23 cellular contexts compared by ENCODE assay signal in genomic region chr1:85132078-85132715, GRCh38.
DNase-seq lines count a peak whose midpoint lies in the region; ATAC-seq, FAIRE-seq and TF ChIP-seq lines count a peak whose summit lies in the region.
"Had no signal": no experiment of that assay in that cellular context is flagged by ENCODE, and none has a peak within 500 bp of the region (broad histone marks: within the 10 kb centered on the region; RNA-seq: fewer than 3 reads in every experiment).

No MANE protein-coding gene starts in this region.

- H3K23ac ChIP-seq in trophoblast cell (ENCODE audit: low read length) = no peak overlapping the region

- H3K4me1 Mint-ChIP-seq in activated naive CD8-positive, alpha-beta T cell treated with anti-CD3 and anti-CD28 coated beads, Interleukin-2, amount 50 U/mL, for 24 hours = no peaks in the 10 kb centered on the region

- no peak overlapping the region for H3K4ac ChIP-seq in trophoblast cell (ENCODE audit: low read depth, low read length)

- no peak overlapping the region for H4K8ac ChIP-seq in trophoblast cell (ENCODE audit: low read depth, low read length)

- no peak overlapping the region for H2AFZ ChIP-seq in trophoblast cell (ENCODE audit: insufficient read depth, low read length, poor library complexity)

- no peak overlapping the region for H2BK12ac ChIP-seq in trophoblast cell (ENCODE audit: low read length)

- H2AK5ac ChIP-seq in trophoblast cell (ENCODE audit: low read length) = no peak overlapping the region

- no peak overlapping the region for H3K27ac Mint-ChIP-seq in activated naive CD8-positive, alpha-beta T cell treated with anti-CD3 and anti-CD28 coated beads, Interleukin-2, amount 50 U/mL, for 24 hours
- H3K27ac Mint-ChIP-seq: CD8-positive, alpha-beta T cell; HFFc6 had no signal

- no peak overlapping the region for H3K4me2 ChIP-seq in trophoblast cell (ENCODE audit: low read length)
- H3K4me2 ChIP-seq: BLaER1 treated with 17β-estradiol and CSF1 and Interleukin-3, amounts not matched to agents 10 nM and 100 nM had no signal

- peaks cover 5% of the 10 kb centered on the region for H3K27me3 Mint-ChIP-seq in activated naive CD8-positive, alpha-beta T cell treated with anti-CD3 and anti-CD28 coated beads, Interleukin-2, amount 50 U/mL, for 24 hours

- 61 to 70% methylated on average over 4 of the region's 4 CpGs for whole genome bisulfite sequencing in heart right ventricle, 2 donors
- WGBS in pancreas, 2 donors = 41 to 44% methylated on average over 4 of the region's 4 CpGs
- WGBS in trophoblast cell (ENCODE audit: extremely low coverage, insufficient coverage, insufficient read length) = no CpG with 5 or more reads among the region's 4 CpGs

- H3K14ac ChIP-seq in trophoblast cell (ENCODE audit: low read length) = no peak overlapping the region

- no peak overlapping the region for H3K4me3 Mint-ChIP-seq in activated naive CD8-positive, alpha-beta T cell treated with anti-CD3 and anti-CD28 coated beads, Interleukin-2, amount 50 U/mL, for 24 hours
- H3K4me3 Mint-ChIP-seq: CD8-positive, alpha-beta T cell; HFFc6 had no signal

- H4K91ac ChIP-seq in trophoblast cell (ENCODE audit: low read depth, low read length) = no peak overlapping the region

- H3K36me3 ChIP-seq in right atrium auricular region (no peaks in the 10 kb centered on the region), heart right ventricle (no peaks in the 10 kb centered on the region), bronchial epithelial cell (ENCODE audit: control insufficient read depth, insufficient read depth, low read length) (no peaks in the 10 kb centered on the region), pancreas (no peaks in the 10 kb centered on the region), trophoblast cell (ENCODE audit: control insufficient read depth in 1 of 2, insufficient read depth in 2 of 2, low read length in 2 of 2) (no peaks in the 10 kb centered on the region)
- H3K36me3 ChIP-seq: BLaER1 treated with 17β-estradiol and CSF1 and Interleukin-3, amounts not matched to agents 10 nM and 100 nM had no signal

- H3K27me3 ChIP-seq in right atrium auricular region (no peaks in the 10 kb centered on the region), heart right ventricle (no peaks in the 10 kb centered on the region), bronchial epithelial cell (ENCODE audit: control insufficient read depth, insufficient read depth, low read length) (no peaks in the 10 kb centered on the region), pancreas (no peaks in the 10 kb centered on the region), trophoblast cell (ENCODE audit: insufficient read depth, low read length) (no peaks in the 10 kb centered on the region)
- H3K27me3 ChIP-seq: BLaER1 treated with 17β-estradiol and CSF1 and Interleukin-3, amounts not matched to agents 10 nM and 100 nM had no signal

- intact Hi-C loops in heart right ventricle (cut with DNase I) = loop anchor here in 1 of 10 donors (5.0 kb wide), 1 partner anchor 100 kb away; no protein-coding TSS in a partner anchor
- intact Hi-C loops in pancreas (cut with DNase I) = no loop called here

- H4K12ac ChIP-seq in trophoblast cell (ENCODE audit: low read depth, low read length) = no peak overlapping the region

- H3K4me1 ChIP-seq in right atrium auricular region (peaks cover 0 to under 1% of the 10 kb centered on the region in 2 donors), heart right ventricle (peaks cover 0 to 21% (median 5%) of the 10 kb centered on the region in 9 donors), pancreas (peaks cover 4 to 12% (median 12%) of the 10 kb centered on the region in 3 donors), trophoblast cell (ENCODE audit: control insufficient read depth in 1 of 2, insufficient read depth in 2 of 2, low read length in 2 of 2) (peaks cover 3 to 5% of the 10 kb centered on the region in 2 experiments)

- H3K79me1 ChIP-seq in trophoblast cell (ENCODE audit: low read length) = no peaks in the 10 kb centered on the region

- no peak overlapping the region for H3K18ac ChIP-seq in trophoblast cell (ENCODE audit: low read length)

- H3K36me3 Mint-ChIP-seq in activated naive CD8-positive, alpha-beta T cell treated with anti-CD3 and anti-CD28 coated beads, Interleukin-2, amount 50 U/mL, for 24 hours (ENCODE audit: low read depth) = no peaks in the 10 kb centered on the region
- H3K36me3 Mint-ChIP-seq: CD8-positive, alpha-beta T cell had no signal

- ATAC-seq in heart right ventricle = no peak
- peak; percentile 43 to 89 (median 80) for ATAC-seq in pancreas
- ATAC-seq in activated naive CD8-positive, alpha-beta T cell treated with anti-CD3 and anti-CD28 coated beads, Interleukin-2, amount 50 U/mL, for 24 hours = no peak
- ATAC-seq: CD8-positive, alpha-beta T cell; PC-3 had no signal

- H2BK5ac ChIP-seq in trophoblast cell (ENCODE audit: low read depth, low read length, poor library complexity) = no peak overlapping the region

- H3K4me3 ChIP-seq in right atrium auricular region (no peak overlapping the region), heart right ventricle (no peak overlapping the region), bronchial epithelial cell (ENCODE audit: low read depth, low read length) (no peak overlapping the region), pancreas (no peak overlapping the region), trophoblast cell (ENCODE audit: low read depth, low read length) (no peak overlapping the region)
- H3K4me3 ChIP-seq: BLaER1 treated with 17β-estradiol and CSF1 and Interleukin-3, amounts not matched to agents 10 nM and 100 nM had no signal

- DNase-seq in right atrium auricular region (ENCODE audit: low spot score) = no peak
- DNase-seq in heart right ventricle = no peak
- peak; percentile 26 for DNase-seq in NCI-H146 (lab: John Stamatoyannopoulos, UW)
- DNase-seq in bronchial epithelial cell (ENCODE audit: low read depth) = peak; percentile 13
- peak in 2 of 6 donors; percentile 20 to 40 for DNase-seq in pancreas
- no peak for DNase-seq in trophoblast cell
- no peak for DNase-seq in activated CD4-positive, alpha-beta T cell treated with anti-CD3 and anti-CD28 coated beads for 1 hour
- no peak for DNase-seq in activated naive CD8-positive, alpha-beta T cell treated with anti-CD3 and anti-CD28 coated beads, Interleukin-2, amount 50 U/mL, for 24 hours
- DNase-seq: CD8-positive, alpha-beta T cell; DMS79; HFFc6; Kasumi-1; MM.1S; NCI-H1092; NCI-H1694 treated with DMSO at 0.1 percent for 48 hours; NCI-H446; NCI-H69; PC-3; T-helper 1 cell had no signal

- H3K79me2 ChIP-seq in trophoblast cell (ENCODE audit: control insufficient read depth, insufficient read depth, low read length, poor library complexity) = no peaks in the 10 kb centered on the region

- FAIRE-seq in bronchial epithelial cell (lab: Jason Lieb, UNC) (no peak), pancreas (lab: Jason Lieb, UNC) (no peak)
- FAIRE-seq: H54, HTR-8/SVneo had no signal

- H3K9ac ChIP-seq in trophoblast cell (ENCODE audit: low read length) = no peak overlapping the region
- H3K9ac ChIP-seq: BLaER1 treated with 17β-estradiol and CSF1 and Interleukin-3, amounts not matched to agents 10 nM and 100 nM had no signal

- H2BK120ac ChIP-seq in trophoblast cell (ENCODE audit: insufficient read depth, low read length, poor library complexity) = no peak overlapping the region

- H3K27ac ChIP-seq in right atrium auricular region = peak overlapping the region; percentile 33 to 71
- H3K27ac ChIP-seq in heart right ventricle = no peak overlapping the region
- H3K27ac ChIP-seq in pancreas = no peak overlapping the region
- H3K27ac ChIP-seq in trophoblast cell (ENCODE audit: low read depth, low read length) = no peak overlapping the region
- H3K27ac ChIP-seq: BLaER1 treated with 17β-estradiol and CSF1 and Interleukin-3, amounts not matched to agents 10 nM and 100 nM; HL-60 had no signal

- H3K9me3 Mint-ChIP-seq in activated naive CD8-positive, alpha-beta T cell treated with anti-CD3 and anti-CD28 coated beads, Interleukin-2, amount 50 U/mL, for 24 hours = no peaks in the 10 kb centered on the region
- H3K9me3 Mint-ChIP-seq: CD8-positive, alpha-beta T cell; HFFc6 had no signal

- TF ChIP-seq CTCF in right atrium auricular region (IDR thresholded peaks at IDR 0.05) (no peak), heart right ventricle (IDR thresholded peaks at IDR 0.05) (no peak), bronchial epithelial cell (IDR thresholded peaks at IDR 0.05; ENCODE audit: insufficient read depth, low read length, severe bottlenecking) (no peak), pancreas (IDR thresholded peaks at IDR 0.05) (no peak)

- no peaks in the 10 kb centered on the region for H3K9me3 ChIP-seq in right atrium auricular region
- H3K9me3 ChIP-seq in heart right ventricle = no peaks in the 10 kb centered on the region
- no peaks in the 10 kb centered on the region for H3K9me3 ChIP-seq in pancreas
- H3K9me3 ChIP-seq in trophoblast cell (ENCODE audit: insufficient read depth, low read depth, low read length) = no peaks in the 10 kb centered on the region
- H3K9me3 ChIP-seq: BLaER1 treated with 17β-estradiol and CSF1 and Interleukin-3, amounts not matched to agents 10 nM and 100 nM had no signal

Comparison
In these comparisons a context has a peak if more than half of its experiments do, and no peak if none do; other contexts are left out.
1. H3K27ac ChIP-seq: peak in right atrium auricular region (2 of 2); none in heart right ventricle (0 of 10), pancreas (0 of 4) and trophoblast cell (single experiment).
2. DNase-seq: peak in NCI-H146 (single experiment) and bronchial epithelial cell (single experiment); none in right atrium auricular region (single experiment), heart right ventricle (0 of 2), trophoblast cell (0 of 2), activated CD4-positive, alpha-beta T cell treated with anti-CD3 and anti-CD28 coated beads for 1 hour (single experiment) and activated naive CD8-positive, alpha-beta T cell treated with anti-CD3 and anti-CD28 coated beads, Interleukin-2, amount 50 U/mL, for 24 hours (single experiment).
3. ATAC-seq: peak in pancreas (4 of 4); none in heart right ventricle (0 of 8) and activated naive CD8-positive, alpha-beta T cell treated with anti-CD3 and anti-CD28 coated beads, Interleukin-2, amount 50 U/mL, for 24 hours (single experiment).